Comparison of ENCODE assay signal across 16 cellular contexts in the genomic region with DNA sequence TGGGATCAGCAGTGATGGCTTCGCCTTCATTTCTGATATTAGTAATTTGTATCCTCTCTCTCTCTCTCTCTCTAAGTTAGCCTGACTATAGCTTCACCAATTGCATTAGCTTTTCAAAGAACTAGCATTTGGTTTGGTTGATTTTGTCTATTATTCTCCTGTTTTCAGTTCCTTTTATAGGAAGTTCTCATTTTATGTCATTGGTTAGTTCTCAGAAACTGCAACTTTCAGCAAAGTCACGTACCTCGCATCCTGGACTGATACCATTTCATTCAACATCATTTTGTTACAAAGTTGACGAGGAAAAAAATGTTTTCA.
DNase-seq lines count a peak whose midpoint lies in the region; ATAC-seq and TF ChIP-seq lines count a peak whose summit lies in the region.
"Had no signal": no experiment of that assay in that cellular context is flagged by ENCODE, and none has a peak within 500 bp of the region (broad histone marks: within the 10 kb centered on the region; RNA-seq: fewer than 3 reads in every experiment).

No MANE protein-coding gene starts in this region.

- peaks cover 8% of the 10 kb centered on the region for H3K9me3 Mint-ChIP-seq in natural killer cell treated with Interleukin-12 subunit alpha and Interleukin-12 subunit beta and Interleukin-15 and Interleukin-18, amount 100 ng/mL, for 72 hours

- no peaks in the 10 kb centered on the region for H3K9me3 ChIP-seq in BE2C
- H3K9me3 ChIP-seq: neutrophil, testis had no signal

- H3K4me3 ChIP-seq in BE2C (ENCODE audit: low read depth, low read length) = no peak overlapping the region
- H3K4me3 ChIP-seq: lower lobe of right lung, testis had no signal

- no peak overlapping the region for H3K27ac Mint-ChIP-seq in natural killer cell treated with Interleukin-12 subunit alpha and Interleukin-12 subunit beta and Interleukin-15 and Interleukin-18, amount 100 ng/mL, for 72 hours
- H3K27ac Mint-ChIP-seq: CD4-positive, CD25-positive, alpha-beta regulatory T cell had no signal

- peaks cover 12 to 25% of the 10 kb centered on the region in 2 donors for H3K27me3 Mint-ChIP-seq in natural killer cell treated with Interleukin-12 subunit alpha and Interleukin-12 subunit beta and Interleukin-15 and Interleukin-18, amount 100 ng/mL, for 72 hours
- H3K27me3 Mint-ChIP-seq: CD4-positive, CD25-positive, alpha-beta regulatory T cell had no signal

- intact Hi-C loops in cardiac septum (cut with DNase I) = no loop called here

- H3K36me3 Mint-ChIP-seq in natural killer cell treated with Interleukin-12 subunit alpha and Interleukin-12 subunit beta and Interleukin-15 and Interleukin-18, amount 100 ng/mL, for 72 hours = no peaks in the 10 kb centered on the region
- H3K36me3 Mint-ChIP-seq: CD4-positive, CD25-positive, alpha-beta regulatory T cell had no signal

- no peaks in the 10 kb centered on the region for H3K36me3 ChIP-seq in BE2C
- H3K36me3 ChIP-seq: lower lobe of right lung, neutrophil had no signal

- peaks cover 6% of the 10 kb centered on the region for H3K4me1 ChIP-seq in BE2C
- H3K4me1 ChIP-seq: lower lobe of right lung, testis had no signal

- TF ChIP-seq CTCF in BE2C (IDR thresholded peaks at IDR 0.05; ENCODE audit: low read depth, low read length) = no peak

- H3K4me3 Mint-ChIP-seq in natural killer cell treated with Interleukin-12 subunit alpha and Interleukin-12 subunit beta and Interleukin-15 and Interleukin-18, amount 100 ng/mL, for 72 hours = no peak overlapping the region
- H3K4me3 Mint-ChIP-seq: CD4-positive, CD25-positive, alpha-beta regulatory T cell had no signal

- DNase-seq in natural killer cell treated with Interleukin-12 subunit alpha and Interleukin-12 subunit beta and Interleukin-15 and Interleukin-18, amount 100 ng/mL, for 72 hours (ENCODE audit: low spot score) = no peak
- no peak for DNase-seq in BE2C
- no peak for DNase-seq in cardiac septum (ENCODE audit: low spot score)
- DNase-seq: activated naive CD4-positive, alpha-beta T cell treated with anti-CD3 and anti-CD28 coated beads, Interleukin-2, amount 50 U/mL, for 16 hours; caudate nucleus; CD4-positive, CD25-positive, alpha-beta regulatory T cell; hypothalamus; IMR-90; lower lobe of right lung; testis had no signal

- H3K4me1 Mint-ChIP-seq in natural killer cell treated with Interleukin-12 subunit alpha and Interleukin-12 subunit beta and Interleukin-15 and Interleukin-18, amount 100 ng/mL, for 72 hours (ENCODE audit: low read depth in 2 of 2) = no peaks in the 10 kb centered on the region
- H3K4me1 Mint-ChIP-seq: CD4-positive, CD25-positive, alpha-beta regulatory T cell had no signal

- ATAC-seq in GM18870 (IDR thresholded peaks at IDR 0.05; ENCODE audit: unreplicated experiment) = peak; percentile 36
- peak; percentile 42 for ATAC-seq in GM21529 (IDR thresholded peaks at IDR 0.05; ENCODE audit: unreplicated experiment)
- ATAC-seq in HG03045 (IDR thresholded peaks at IDR 0.05; ENCODE audit: unreplicated experiment) = peak; percentile 30
- ATAC-seq in HG03571 (IDR thresholded peaks at IDR 0.05; ENCODE audit: unreplicated experiment) = peak; percentile 45
- no peak for ATAC-seq in natural killer cell treated with Interleukin-12 subunit alpha and Interleukin-12 subunit beta and Interleukin-15 and Interleukin-18, amount 100 ng/mL, for 72 hours
- ATAC-seq in SK-N-SH treated with all-trans-retinoic acid at 6 μM for 48 hours = no peak
- ATAC-seq: lower lobe of right lung had no signal

- no peaks in the 10 kb centered on the region for H3K27me3 ChIP-seq in BE2C
- H3K27me3 ChIP-seq: testis had no signal

TF ChIP-seq in SK-N-SH treated with all-trans-retinoic acid at 6 μM for 48 hours, 23 proteins besides CTCF, POLR2A, EP300 and RAD21:
- TF ChIP-seq OSR1 (CRISPR knock-in tag; IDR thresholded peaks at IDR 0.05) (no peak), ZFP3 (CRISPR knock-in tag; IDR thresholded peaks at IDR 0.05) (no peak), ISL1 (CRISPR knock-in tag; IDR thresholded peaks at IDR 0.05) (no peak), ARNTL (CRISPR knock-in tag; IDR thresholded peaks at IDR 0.05; ENCODE audit: borderline replicate concordance, low read depth) (no peak), CSDC2 (CRISPR knock-in tag; IDR thresholded peaks at IDR 0.05) (no peak), ZFP30 (CRISPR knock-in tag; IDR thresholded peaks at IDR 0.05) (no peak)

Comparison
In these comparisons a context has a peak if more than half of its experiments do, and no peak if none do; other contexts are left out.
1. ATAC-seq: peak in GM18870 (single experiment), GM21529 (single experiment), HG03045 (single experiment) and HG03571 (single experiment); none in natural killer cell treated with Interleukin-12 subunit alpha and Interleukin-12 subunit beta and Interleukin-15 and Interleukin-18, amount 100 ng/mL, for 72 hours (0 of 2) and SK-N-SH treated with all-trans-retinoic acid at 6 μM for 48 hours (single experiment).